In genomic region chr20:16785221-16785620, GRCh38 we compare ENCODE assay signal across 1 cellular context.
TF ChIP-seq lines count a peak whose summit lies in the region.

No MANE protein-coding gene starts in this region.

TF ChIP-seq in WTC11, 78 proteins besides CTCF, POLR2A, EP300 and RAD21 (continued from another document):
- TF ChIP-seq USF1 (CRISPR knock-in tag; IDR thresholded peaks at IDR 0.05), result no peak
- TF ChIP-seq ATF6 (CRISPR knock-in tag; IDR thresholded peaks at IDR 0.05), result no peak
- TF ChIP-seq NFE2L1 (CRISPR knock-in tag; IDR thresholded peaks at IDR 0.05), result no peak
- TF ChIP-seq PRRX2 (CRISPR knock-in tag; IDR thresholded peaks at IDR 0.05), result no peak
- no peak for TF ChIP-seq ZNF232 (CRISPR knock-in tag; IDR thresholded peaks at IDR 0.05)
- no peak for TF ChIP-seq ATF3 (CRISPR knock-in tag; conservative IDR thresholded peaks at IDR 0.05)
